ENCODE assay signal across 16 cellular contexts in genomic region chr6:33965766-33966165, GRCh38.
"Had no signal": no experiment of that assay in that cellular context is flagged by ENCODE, and none has a peak within 500 bp of the region (broad histone marks: within the 10 kb centered on the region; RNA-seq: fewer than 3 reads in every experiment).

No MANE protein-coding gene starts in this region.

- ATAC-seq: left cardiac atrium; left ventricle myocardium superior; naive thymus-derived CD4-positive, alpha-beta T cell had no signal

- H3K27ac ChIP-seq: esophagus squamous epithelium had no signal

- DNase-seq: effector memory CD4-positive, alpha-beta T cell; esophagus squamous epithelium; foreskin fibroblast; immature natural killer cell; left cardiac atrium; left ventricle myocardium superior; mesendoderm; naive thymus-derived CD4-positive, alpha-beta T cell; nephron progenitor cell; small intestine; stimulated activated CD4-positive, alpha-beta T cell treated with anti-CD3 and anti-CD28 coated beads, Interleukin-2, amount 100 ng/mL, for 48 hours; stimulated activated naive CD4-positive, alpha-beta T cell treated with Interleukin-2 at 50 U/mL for 16 hours; trophoblast cell had no signal

- FAIRE-seq: keratinocyte, small intestine, urothelium cell line had no signal

- H3K36me3 ChIP-seq: esophagus squamous epithelium had no signal

- H3K4me3 ChIP-seq: esophagus squamous epithelium, lung had no signal
